In genomic region chr7:24971333-24972165, GRCh38 we compare ENCODE assay signal across 1 cellular context.
A peak's percentile ranks its signal among the peaks of the same experiment; 100 is the strongest.
TF ChIP-seq lines count a peak whose summit lies in the region.

No MANE protein-coding gene starts in this region.

TF ChIP-seq in K562, 482 proteins besides CTCF, POLR2A, EP300 and RAD21 (continued from another document):
- TF ChIP-seq ZNF407 (IDR thresholded peaks at IDR 0.05; ENCODE audit: low read depth) (no peak), PPARD (CRISPR knock-in tag; IDR thresholded peaks at IDR 0.05) (no peak), ZSCAN32 (CRISPR knock-in tag; IDR thresholded peaks at IDR 0.05) (no peak), SIN3B (IDR thresholded peaks at IDR 0.05; ENCODE audit: low read depth) (no peak), TAF1 (IDR thresholded peaks at IDR 0.05; ENCODE audit: control insufficient read depth, extremely low read depth, insufficient read depth, low read length, severe bottlenecking) (no peak), ZNF384 (IDR thresholded peaks at IDR 0.05; ENCODE audit: low read depth, low read length) (no peak), ZNF436 (CRISPR knock-in tag; IDR thresholded peaks at IDR 0.05) (no peak), MYBL2 (IDR thresholded peaks at IDR 0.05; ENCODE audit: low read depth) (no peak), MYBL2 (CRISPR knock-in tag; IDR thresholded peaks at IDR 0.05; ENCODE audit: borderline replicate concordance) (no peak), BCL6 (CRISPR knock-in tag; IDR thresholded peaks at IDR 0.05) (no peak), ELF2 (CRISPR knock-in tag; IDR thresholded peaks at IDR 0.05) (no peak), ZBTB17 (CRISPR knock-in tag; IDR thresholded peaks at IDR 0.05) (no peak), MCM2 (IDR thresholded peaks at IDR 0.05; ENCODE audit: low read depth) (no peak), CBFA2T2 (conservative IDR thresholded peaks at IDR 0.05) (peak; percentile 29; the same call in 1 of the 2 replicates), ARID1B (IDR thresholded peaks at IDR 0.05) (peak; percentile 28; the same call in 1 of the 2 replicates), MXI1 (IDR thresholded peaks at IDR 0.05; ENCODE audit: low read depth, low read length) (no peak), SFPQ (IDR thresholded peaks at IDR 0.05; ENCODE audit: low read depth, low read length) (no peak), IRF9 (tag; IDR thresholded peaks at IDR 0.05) (no peak), JUN (IDR thresholded peaks at IDR 0.05; ENCODE audit: borderline replicate concordance, low read depth, low read length) (no peak), JUN (CRISPR knock-in tag; IDR thresholded peaks at IDR 0.05; ENCODE audit: borderline replicate concordance) (no peak), CBX2 (IDR thresholded peaks at IDR 0.05; ENCODE audit: insufficient read depth, low read length, poor library complexity, severe bottlenecking) (no peak)
- TF ChIP-seq, protein P1, sequence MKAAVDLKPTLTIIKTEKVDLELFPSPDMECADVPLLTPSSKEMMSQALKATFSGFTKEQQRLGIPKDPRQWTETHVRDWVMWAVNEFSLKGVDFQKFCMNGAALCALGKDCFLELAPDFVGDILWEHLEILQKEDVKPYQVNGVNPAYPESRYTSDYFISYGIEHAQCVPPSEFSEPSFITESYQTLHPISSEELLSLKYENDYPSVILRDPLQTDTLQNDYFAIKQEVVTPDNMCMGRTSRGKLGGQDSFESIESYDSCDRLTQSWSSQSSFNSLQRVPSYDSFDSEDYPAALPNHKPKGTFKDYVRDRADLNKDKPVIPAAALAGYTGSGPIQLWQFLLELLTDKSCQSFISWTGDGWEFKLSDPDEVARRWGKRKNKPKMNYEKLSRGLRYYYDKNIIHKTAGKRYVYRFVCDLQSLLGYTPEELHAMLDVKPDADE (conservative IDR thresholded peaks at IDR 0.05; ENCODE audit: control insufficient read depth, low read depth, low read length): no peak
- TF ChIP-seq, protein P2, sequence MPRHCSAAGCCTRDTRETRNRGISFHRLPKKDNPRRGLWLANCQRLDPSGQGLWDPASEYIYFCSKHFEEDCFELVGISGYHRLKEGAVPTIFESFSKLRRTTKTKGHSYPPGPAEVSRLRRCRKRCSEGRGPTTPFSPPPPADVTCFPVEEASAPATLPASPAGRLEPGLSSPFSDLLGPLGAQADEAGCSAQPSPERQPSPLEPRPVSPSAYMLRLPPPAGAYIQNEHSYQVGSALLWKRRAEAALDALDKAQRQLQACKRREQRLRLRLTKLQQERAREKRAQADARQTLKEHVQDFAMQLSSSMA (CRISPR knock-in tag; IDR thresholded peaks at IDR 0.05): no peak
